1 cellular context compared by ENCODE assay signal in genomic region chr2:73291461-73292315, GRCh38.
TF ChIP-seq lines count a peak whose summit lies in the region.

No MANE protein-coding gene starts in this region.

TF ChIP-seq in K562, 482 proteins besides CTCF, POLR2A, EP300 and RAD21:
- TF ChIP-seq ETS2 (tag; IDR thresholded peaks at IDR 0.05; ENCODE audit: borderline replicate concordance, poor library complexity, severe bottlenecking) = no peak
- peak; percentile 5 for TF ChIP-seq HMGN3 (IDR thresholded peaks at IDR 0.05; ENCODE audit: borderline replicate concordance, extremely low read depth, insufficient read length, low read depth, low read length)
- TF ChIP-seq ZNF217 (CRISPR knock-in tag; IDR thresholded peaks at IDR 0.05) = no peak
- TF ChIP-seq REST (CRISPR knock-in tag; IDR thresholded peaks at IDR 0.05; ENCODE audit: low read depth) = peak; percentile 20; the same call in 1 of the 2 replicates
- TF ChIP-seq ZBTB33 (CRISPR knock-in tag; IDR thresholded peaks at IDR 0.05) = peak; percentile 29; the same call in 1 of the 2 replicates
- TF ChIP-seq FOXA3 (CRISPR knock-in tag; conservative IDR thresholded peaks at IDR 0.05 in 1 of 2, IDR thresholded peaks at IDR 0.05 in 1 of 2) = no peak
- TF ChIP-seq MTA3 (IDR thresholded peaks at IDR 0.05; ENCODE audit: borderline replicate concordance) = no peak
- no peak for TF ChIP-seq PHB (CRISPR knock-in tag; IDR thresholded peaks at IDR 0.05)
- TF ChIP-seq SMAD2 (IDR thresholded peaks at IDR 0.05; ENCODE audit: low read depth, low read length) = no peak
- no peak for TF ChIP-seq ZNF586 (CRISPR knock-in tag; conservative IDR thresholded peaks at IDR 0.05)
- no peak for TF ChIP-seq SMARCA5 (IDR thresholded peaks at IDR 0.05)
- TF ChIP-seq MLLT1 (IDR thresholded peaks at IDR 0.05) = no peak
- TF ChIP-seq RFX5 (IDR thresholded peaks at IDR 0.05; ENCODE audit: low read depth, low read length) = no peak
- TF ChIP-seq TARDBP (IDR thresholded peaks at IDR 0.05) = no peak
- no peak for TF ChIP-seq PATZ1 (CRISPR knock-in tag; IDR thresholded peaks at IDR 0.05; ENCODE audit: borderline replicate concordance)
- TF ChIP-seq ZBTB7A (IDR thresholded peaks at IDR 0.05; ENCODE audit: borderline replicate concordance, control insufficient read depth, low read depth, low read length) = no peak
- no peak for TF ChIP-seq IRF2 (CRISPR knock-in tag; IDR thresholded peaks at IDR 0.05)
- TF ChIP-seq ZNF584 (CRISPR knock-in tag; IDR thresholded peaks at IDR 0.05; ENCODE audit: low read depth) = 0 out of 2 replicates have a peak, but pooled peaks have one; percentile 8
- no peak for TF ChIP-seq RNF2 (IDR thresholded peaks at IDR 0.05)
- no peak for TF ChIP-seq RHOXF2B (CRISPR knock-in tag; conservative IDR thresholded peaks at IDR 0.05)
- no peak for TF ChIP-seq E2F6 (IDR thresholded peaks at IDR 0.05; ENCODE audit: borderline replicate concordance in 1 of 2, extremely low read depth in 1 of 2, insufficient read depth in 1 of 2, insufficient read length in 1 of 2, low read depth in 1 of 2, low read length in 1 of 2, poor library complexity in 1 of 2, severe bottlenecking in 1 of 2)
- no peak for TF ChIP-seq TCF7 (IDR thresholded peaks at IDR 0.05; ENCODE audit: borderline replicate concordance)
- no peak for TF ChIP-seq HLTF (IDR thresholded peaks at IDR 0.05)
- no peak for TF ChIP-seq ZKSCAN3 (CRISPR knock-in tag; IDR thresholded peaks at IDR 0.05)
- no peak for TF ChIP-seq ZC3H11A (IDR thresholded peaks at IDR 0.05; ENCODE audit: low read depth, low read length)
- TF ChIP-seq TAF15 (IDR thresholded peaks at IDR 0.05; ENCODE audit: low read depth, low read length) = no peak
- TF ChIP-seq PKNOX1 (IDR thresholded peaks at IDR 0.05) = no peak
- TF ChIP-seq MIER1 (IDR thresholded peaks at IDR 0.05; ENCODE audit: low read depth) = 0 out of 2 replicates have a peak, but pooled peaks have one; percentile 42
- TF ChIP-seq SRSF1 (IDR thresholded peaks at IDR 0.05; ENCODE audit: low read depth, low read length) = no peak
- no peak for TF ChIP-seq HNRNPH1 (optimal IDR thresholded peaks at IDR 0.05; ENCODE audit: low read depth, low read length)
